ENCODE assay signal across 18 cellular contexts in the genomic region with DNA sequence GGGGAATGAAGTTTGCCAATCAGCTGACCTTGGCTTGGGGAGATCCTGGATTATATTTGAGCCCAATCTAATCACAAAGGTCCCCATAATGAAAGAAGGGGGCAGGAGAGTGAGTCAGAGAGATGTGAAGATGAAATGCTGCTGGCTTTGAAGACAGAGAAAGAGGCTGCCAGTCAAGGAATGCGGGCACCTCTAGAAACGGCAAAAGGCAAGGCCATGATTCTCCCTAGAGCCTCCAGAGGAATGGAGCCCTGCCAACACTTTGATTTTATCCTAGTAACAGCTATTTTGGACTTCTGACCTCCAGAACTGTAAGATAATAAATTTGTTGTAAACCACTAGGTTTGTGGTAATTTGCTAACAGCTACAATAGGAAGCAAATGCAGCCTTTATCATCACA. TPM values are rescaled to one million over a fixed set of nuclear protein-coding genes. Genes with fewer than 3 reads are reported as not detected.
A peak's percentile ranks its signal among the peaks of the same experiment; 100 is the strongest.
DNase-seq lines count a peak whose midpoint lies in the region; ATAC-seq lines count a peak whose summit lies in the region.
"Had no signal": no experiment of that assay in that cellular context is flagged by ENCODE, and none has a peak within 500 bp of the region (broad histone marks: within the 10 kb centered on the region; RNA-seq: fewer than 3 reads in every experiment).

No MANE protein-coding gene starts in this region.

- peak overlapping the region; percentile 3 for H3K4me3 ChIP-seq in CD4-positive, CD25-positive, alpha-beta regulatory T cell (ENCODE audit: low read depth, low read length)
- no peak overlapping the region for H3K4me3 ChIP-seq in naive thymus-derived CD4-positive, alpha-beta T cell (ENCODE audit: low read length)
- H3K4me3 ChIP-seq: sigmoid colon, transverse colon had no signal

- peaks cover 2 to 3% of the 10 kb centered on the region in 2 experiments for H3K9me3 ChIP-seq in CD4-positive, CD25-positive, alpha-beta regulatory T cell (ENCODE audit: control insufficient read depth in 2 of 2, low read length in 2 of 2)
- no peaks in the 10 kb centered on the region for H3K9me3 ChIP-seq in naive thymus-derived CD4-positive, alpha-beta T cell (ENCODE audit: control insufficient read depth in 2 of 3, low read length in 3 of 3)
- H3K9me3 ChIP-seq: sigmoid colon, transverse colon had no signal

- no peak overlapping the region for H3K27ac ChIP-seq in CD4-positive, CD25-positive, alpha-beta regulatory T cell (ENCODE audit: insufficient read depth, low read length, poor library complexity, severe bottlenecking)
- H3K27ac ChIP-seq in naive thymus-derived CD4-positive, alpha-beta T cell (ENCODE audit: low read depth, low read length) = peak overlapping the region; percentile 2
- H3K27ac ChIP-seq: 22Rv1, sigmoid colon, transverse colon had no signal

- H3K27ac Mint-ChIP-seq in CD4-positive, CD25-positive, alpha-beta regulatory T cell = peak overlapping the region; percentile 21 to 90 (median 85)
- peak overlapping the region; percentile 68 for H3K27ac Mint-ChIP-seq in activated T-helper 1 cell treated with anti-CD3 and anti-CD28 coated beads, Interleukin-12 subunit alpha, Interleukin-12 subunit beta, Interleukin-2, Interleukin-4 antibody, amounts not matched to agents 30 ng/mL and 10 ng/mL and 1 ng/mL, durations not matched to agents 14 hours and 24 hours and 36 hours
- peak overlapping the region in 8 of 9 donors; percentile 84 to 100 (median 92) for H3K27ac Mint-ChIP-seq in naive thymus-derived CD4-positive, alpha-beta T cell

- POLR2A ChIA-PET in naive thymus-derived CD4-positive, alpha-beta T cell (lab: Charles Lee) = interaction anchor here (0.6 to 42.6 kb wide), 5 partner anchors 27 to 109 kb away, joined by 3 to 901 read pairs (median 4); a partner anchor contains a TSS

- H3K4me1 ChIP-seq in CD4-positive, CD25-positive, alpha-beta regulatory T cell (ENCODE audit: control insufficient read depth, insufficient read depth, low read length, poor library complexity, severe bottlenecking) = peaks cover 55% of the 10 kb centered on the region
- peaks cover 46 to 82% of the 10 kb centered on the region in 2 donors for H3K4me1 ChIP-seq in naive thymus-derived CD4-positive, alpha-beta T cell (ENCODE audit: control insufficient read depth in 2 of 2, insufficient read depth in 2 of 2, low read length in 2 of 2)

- H3K4me1 Mint-ChIP-seq in CD4-positive, CD25-positive, alpha-beta regulatory T cell = peaks cover 22 to 89% (median 47%) of the 10 kb centered on the region in 4 donors
- H3K4me1 Mint-ChIP-seq in activated T-helper 1 cell treated with anti-CD3 and anti-CD28 coated beads, Interleukin-12 subunit alpha, Interleukin-12 subunit beta, Interleukin-2, Interleukin-4 antibody, amounts not matched to agents 30 ng/mL and 10 ng/mL and 1 ng/mL, durations not matched to agents 14 hours and 24 hours and 36 hours (ENCODE audit: low read depth) = peaks cover 92% of the 10 kb centered on the region
- peaks cover 57 to 96% (median 93%) of the 10 kb centered on the region in 7 donors for H3K4me1 Mint-ChIP-seq in naive thymus-derived CD4-positive, alpha-beta T cell

- CTCF ChIA-PET in naive thymus-derived CD4-positive, alpha-beta T cell (lab: Charles Lee) = interaction anchor here (0.6 kb wide), 1 partner anchor 26 kb away, joined by 3 read pairs; no protein-coding TSS in a partner anchor

- peaks cover 0 to 7% (median 3%) of the 10 kb centered on the region in 7 donors for H3K9me3 Mint-ChIP-seq in CD4-positive, CD25-positive, alpha-beta regulatory T cell
- H3K9me3 Mint-ChIP-seq in activated T-helper 1 cell treated with anti-CD3 and anti-CD28 coated beads, Interleukin-12 subunit alpha, Interleukin-12 subunit beta, Interleukin-2, Interleukin-4 antibody, amounts not matched to agents 30 ng/mL and 10 ng/mL and 1 ng/mL, durations not matched to agents 14 hours and 24 hours and 36 hours = peaks cover 22% of the 10 kb centered on the region
- H3K9me3 Mint-ChIP-seq in naive thymus-derived CD4-positive, alpha-beta T cell = peaks cover 0 to 19% (median 0%) of the 10 kb centered on the region in 11 donors

- peaks cover 17% of the 10 kb centered on the region for H3K36me3 ChIP-seq in CD4-positive, CD25-positive, alpha-beta regulatory T cell (ENCODE audit: control insufficient read depth, insufficient read depth, low read length)
- H3K36me3 ChIP-seq in naive thymus-derived CD4-positive, alpha-beta T cell (ENCODE audit: control insufficient read depth in 2 of 3, insufficient read depth in 3 of 3, low read length in 3 of 3) = peaks cover 0 to 17% (median 3%) of the 10 kb centered on the region in 3 experiments
- H3K36me3 ChIP-seq: transverse colon had no signal

- H3K4me3 Mint-ChIP-seq in CD4-positive, CD25-positive, alpha-beta regulatory T cell = peak overlapping the region in 2 of 4 donors; percentile 20 to 31
- H3K4me3 Mint-ChIP-seq in activated T-helper 1 cell treated with anti-CD3 and anti-CD28 coated beads, Interleukin-12 subunit alpha, Interleukin-12 subunit beta, Interleukin-2, Interleukin-4 antibody, amounts not matched to agents 30 ng/mL and 10 ng/mL and 1 ng/mL, durations not matched to agents 14 hours and 24 hours and 36 hours = peak overlapping the region; percentile 16
- H3K4me3 Mint-ChIP-seq in naive thymus-derived CD4-positive, alpha-beta T cell = peak overlapping the region in 9 of 10 donors; percentile 34 to 77 (median 49)

- H3K36me3 Mint-ChIP-seq in CD4-positive, CD25-positive, alpha-beta regulatory T cell = peaks cover 20% of the 10 kb centered on the region
- H3K36me3 Mint-ChIP-seq in activated T-helper 1 cell treated with anti-CD3 and anti-CD28 coated beads, Interleukin-12 subunit alpha, Interleukin-12 subunit beta, Interleukin-2, Interleukin-4 antibody, amounts not matched to agents 30 ng/mL and 10 ng/mL and 1 ng/mL, durations not matched to agents 14 hours and 24 hours and 36 hours (ENCODE audit: low read depth) = peaks cover 46% of the 10 kb centered on the region
- peaks cover 14 to 54% (median 32%) of the 10 kb centered on the region in 5 donors for H3K36me3 Mint-ChIP-seq in naive thymus-derived CD4-positive, alpha-beta T cell

- no peaks in the 10 kb centered on the region for H3K27me3 ChIP-seq in CD4-positive, CD25-positive, alpha-beta regulatory T cell (ENCODE audit: control insufficient read depth, insufficient read depth, low read length)
- H3K27me3 ChIP-seq in naive thymus-derived CD4-positive, alpha-beta T cell (ENCODE audit: control insufficient read depth in 2 of 2, insufficient read depth in 2 of 2, low read length in 2 of 2) = no peaks in the 10 kb centered on the region
- H3K27me3 ChIP-seq: sigmoid colon, transverse colon had no signal

- intact Hi-C loops in activated T-helper 1 cell treated with anti-CD3 and anti-CD28 coated beads, Interleukin-12 subunit alpha, Interleukin-12 subunit beta, Interleukin-2, Interleukin-4 antibody, amounts not matched to agents 30 ng/mL and 10 ng/mL and 1 ng/mL, durations not matched to agents 14 hours and 24 hours and 36 hours (cut with micrococcal nuclease) = loop anchor here (5.0 kb wide), 1 partner anchor 1058 kb away; no protein-coding TSS in a partner anchor
- intact Hi-C loops in naive thymus-derived CD4-positive, alpha-beta T cell (cut with micrococcal nuclease) = no loop called here

- ATAC-seq in CD4-positive, CD25-positive, alpha-beta regulatory T cell (ENCODE audit: low read depth in 2 of 2) = no peak
- no peak for ATAC-seq in naive thymus-derived CD4-positive, alpha-beta T cell
- ATAC-seq: PC-3 had no signal

- peak; percentile 22 for DNase-seq in NCI-H2227 (lab: John Stamatoyannopoulos, UW; ENCODE audit: unreplicated experiment)
- no peak for DNase-seq in NCI-H2227 treated with DMSO at 0.1 percent for 48 hours (lab: John Stamatoyannopoulos, UW)
- DNase-seq in CD4-positive, CD25-positive, alpha-beta regulatory T cell = no peak
- no peak for DNase-seq in activated T-helper 1 cell treated with anti-CD3 and anti-CD28 coated beads, Interleukin-12 subunit alpha, Interleukin-12 subunit beta, Interleukin-2, Interleukin-4 antibody, amounts not matched to agents 30 ng/mL and 10 ng/mL and 1 ng/mL, durations not matched to agents 14 hours and 24 hours and 36 hours (ENCODE audit: low spot score)
- no peak for DNase-seq in naive thymus-derived CD4-positive, alpha-beta T cell
- no peak for DNase-seq in amygdala (lab: John Stamatoyannopoulos, UW)
- DNase-seq in NCI-H510A treated with DMSO at 0.1 percent for 48 hours (lab: John Stamatoyannopoulos, UW) = no peak
- DNase-seq in NCI-H748 treated with DMSO at 0.1 percent for 48 hours (lab: John Stamatoyannopoulos, UW) = no peak
- DNase-seq: activated gamma-delta T cell treated with Interleukin-2 at 50 U/mL for 16 hours; effector CD8-positive, alpha-beta T cell; KBM-7; NCI-H2171 treated with DMSO at 0.1 percent for 48 hours; PC-3; SHP77 treated with DMSO at 0.1 percent for 48 hours; sigmoid colon; stimulated activated naive CD4-positive, alpha-beta T cell treated with Interleukin-2 at 50 U/mL for 16 hours; transverse colon had no signal

- no peaks in the 10 kb centered on the region for H3K27me3 Mint-ChIP-seq in CD4-positive, CD25-positive, alpha-beta regulatory T cell
- no peaks in the 10 kb centered on the region for H3K27me3 Mint-ChIP-seq in activated T-helper 1 cell treated with anti-CD3 and anti-CD28 coated beads, Interleukin-12 subunit alpha, Interleukin-12 subunit beta, Interleukin-2, Interleukin-4 antibody, amounts not matched to agents 30 ng/mL and 10 ng/mL and 1 ng/mL, durations not matched to agents 14 hours and 24 hours and 36 hours (ENCODE audit: insufficient read depth)
- no peaks in the 10 kb centered on the region for H3K27me3 Mint-ChIP-seq in naive thymus-derived CD4-positive, alpha-beta T cell

RNA-seq across cellular contexts. Expression of a gene that starts 32.9 kb away (rescaled TPM):
- 215 TPM for total RNA-seq in CD4-positive, CD25-positive, alpha-beta regulatory T cell
- 100 to 1,000 TPM; 225 to 299 (median 250) TPM for polyA plus RNA-seq in CD4-positive, CD25-positive, alpha-beta regulatory T cell
- 306 and 313 TPM in 2 replicates for total RNA-seq in activated T-helper 1 cell treated with anti-CD3 and anti-CD28 coated beads, Interleukin-12 subunit alpha, Interleukin-12 subunit beta, Interleukin-2, Interleukin-4 antibody, amounts not matched to agents 30 ng/mL and 10 ng/mL and 1 ng/mL, durations not matched to agents 14 hours and 24 hours and 36 hours
- 100 to 1,000 TPM; 146 to 517 (median 192) TPM for total RNA-seq in naive thymus-derived CD4-positive, alpha-beta T cell
- polyA plus RNA-seq in naive thymus-derived CD4-positive, alpha-beta T cell = 100 to 1,000 TPM; 269 to 292 TPM
